Comparison of ENCODE assay signal across 9 cellular contexts in the genomic region with DNA sequence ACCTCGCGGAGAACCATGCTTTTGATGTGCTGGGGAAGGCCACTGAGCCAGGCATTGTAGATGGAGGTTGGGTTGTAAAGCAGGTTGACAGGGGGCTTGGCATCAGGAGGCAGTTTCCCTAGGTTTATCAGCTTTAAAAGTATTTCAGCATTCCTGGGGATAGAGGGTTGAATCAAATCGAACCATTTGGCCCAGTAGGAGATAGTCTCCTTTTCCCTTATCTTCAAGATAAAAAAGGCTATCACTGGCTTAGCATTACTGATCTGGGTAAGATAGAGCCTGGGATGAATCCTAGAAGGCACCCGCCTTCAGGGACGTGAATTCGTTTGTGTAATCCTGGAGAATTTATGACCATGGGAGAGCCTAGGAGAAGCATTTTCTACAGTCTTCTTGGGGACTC. TPM values are rescaled to one million over a fixed set of nuclear protein-coding genes. Genes with fewer than 3 reads are reported as not detected.
"Had no signal": no experiment of that assay in that cellular context is flagged by ENCODE, and none has a peak within 500 bp of the region (broad histone marks: within the 10 kb centered on the region; RNA-seq: fewer than 3 reads in every experiment).

No MANE protein-coding gene starts in this region.

- H3K4me2 ChIP-seq: GM23338 had no signal

- H3K4me3 Mint-ChIP-seq: GM23338, H9 had no signal

- H3K4me3 ChIP-seq: GM23338, K562 had no signal

- FAIRE-seq: H1, H54, HTR-8/SVneo, K562 had no signal

- H3K9me3 Mint-ChIP-seq: GM23338 had no signal

- H3K27ac Mint-ChIP-seq: GM23338 had no signal

- H3K4me1 Mint-ChIP-seq: GM23338, H9 had no signal

- DNase-seq: H9, HCEC 1CT, IMR-90 had no signal

- ATAC-seq: GM23338, K562 had no signal

RNA-seq across cellular contexts. Expression of gene SLC6A16, which starts 30.6 kb away (rescaled TPM):
- total RNA-seq: HT-29 had no signal

RNA-seq across cellular contexts. Expression of gene CD37, which starts 40.8 kb away (rescaled TPM):
- total RNA-seq: GM23338, H1, H9, HT-29, IMR-90 had no signal
- polyA plus RNA-seq: H1, IMR-90 had no signal
